Comparison of ENCODE assay signal across 9 cellular contexts in the genomic region with DNA sequence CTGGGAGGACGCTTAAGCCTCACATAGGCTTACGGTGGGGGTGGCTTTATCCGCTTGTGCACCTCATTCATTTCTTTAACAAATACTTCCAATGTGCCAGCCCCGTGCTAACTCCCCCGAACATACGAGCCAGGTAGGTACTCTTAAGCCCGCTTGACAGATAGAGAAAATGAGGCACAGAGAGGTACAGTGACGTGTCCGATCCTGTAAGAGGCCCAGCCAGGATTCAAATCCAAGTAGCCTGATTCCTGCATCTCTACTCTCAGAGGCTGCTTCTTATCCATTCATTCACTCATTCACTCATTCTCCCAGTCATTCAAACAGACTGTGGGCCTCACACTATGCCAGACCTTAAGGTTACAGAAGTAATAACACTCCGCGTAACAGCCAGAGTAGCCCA. TPM values are rescaled to one million over a fixed set of nuclear protein-coding genes. Genes with fewer than 3 reads are reported as not detected.
A peak's percentile ranks its signal among the peaks of the same experiment; 100 is the strongest.
DNase-seq lines count a peak whose midpoint lies in the region; ATAC-seq, FAIRE-seq and TF ChIP-seq lines count a peak whose summit lies in the region.
"Had no signal": no experiment of that assay in that cellular context is flagged by ENCODE, and none has a peak within 500 bp of the region (broad histone marks: within the 10 kb centered on the region; RNA-seq: fewer than 3 reads in every experiment).

No MANE protein-coding gene starts in this region.

- TF ChIP-seq POLR2A in H1 (IDR thresholded peaks at IDR 0.05; ENCODE audit: control extremely low read depth in 1 of 2, low read depth in 2 of 2, low read length in 2 of 2): no peak

- POLR2A ChIA-PET in Caco-2 (lab: Charles Lee) (interaction anchor here (1.4 kb wide), 1 partner anchor 32 kb away, joined by 4 read pairs; a partner anchor contains a TSS), H1 (lab: Charles Lee; ENCODE audit: partially characterized antibody) (no interaction called here)

- TF ChIP-seq EP300 in H1 (IDR thresholded peaks at IDR 0.05; ENCODE audit: borderline replicate concordance in 1 of 2, low read depth in 2 of 2, low read length in 2 of 2): no peak

- peak overlapping the region; percentile 81 for H3K4me3 Mint-ChIP-seq in Caco-2 (ENCODE audit: unreplicated experiment)

- no peaks in the 10 kb centered on the region for H3K4me1 Mint-ChIP-seq in Caco-2 (ENCODE audit: low read depth, unreplicated experiment)

- CTCF ChIA-PET in Caco-2 (lab: Charles Lee): no interaction called here
- CTCF ChIA-PET in H1 (lab: Charles Lee; ENCODE audit: partially characterized antibody): interaction anchor here (1.5 kb wide), 1 partner anchor 152 kb away, joined by 3 read pairs; no protein-coding TSS in a partner anchor

- H3K23me2 ChIP-seq in H1 (ENCODE audit: low read depth, low read length): no peaks in the 10 kb centered on the region; the same call in 1 of the 2 replicates

- no peak overlapping the region for H2BK120ac ChIP-seq in H1 (replicated peaks; ENCODE audit: low read depth, low read length)

- no peak overlapping the region for H2BK20ac ChIP-seq in H1 (ENCODE audit: low read length)

- H3K27ac Mint-ChIP-seq in Caco-2 (ENCODE audit: unreplicated experiment): no peak overlapping the region

- H2BK5ac ChIP-seq in H1 (ENCODE audit: low read depth, low read length): no peak overlapping the region

- DNase-seq in Caco-2 (no peak), NT2/D1 (ENCODE audit: low read depth, low spot score) (no peak), H1 (ENCODE audit: low read depth in 1 of 2, low spot score in 2 of 2) (no peak)
- DNase-seq in activated CD4-positive, alpha-beta T cell treated with anti-CD3 and anti-CD28 coated beads, Interleukin-2, amount 50 U/mL, for 4 hours: no peak

- H3K9me3 ChIP-seq in Caco-2 (no peaks in the 10 kb centered on the region), NT2/D1 (ENCODE audit: insufficient read depth, low read length) (no peaks in the 10 kb centered on the region), H1 (ENCODE audit: insufficient read depth in 2 of 2, low read depth in 1 of 2, low read length in 1 of 2) (no peaks in the 10 kb centered on the region), neutrophil (no peaks in the 10 kb centered on the region)

- H3K36me3 ChIP-seq in Caco-2 (ENCODE audit: control insufficient read depth, insufficient read depth, low read length) (no peaks in the 10 kb centered on the region), NT2/D1 (ENCODE audit: insufficient read depth, insufficient read length, low read length) (no peaks in the 10 kb centered on the region), H1 (ENCODE audit: control insufficient read depth in 2 of 4, insufficient read depth in 4 of 4, low read length in 3 of 4) (no peaks in the 10 kb centered on the region), neutrophil (peaks cover 7% of the 10 kb centered on the region)

- no peaks in the 10 kb centered on the region for H3K4me1 ChIP-seq in Caco-2
- H3K4me1 ChIP-seq in NT2/D1 (ENCODE audit: insufficient read depth, insufficient read length): no peaks in the 10 kb centered on the region
- peaks cover 0 to 3% (median under 1%) of the 10 kb centered on the region in 4 experiments; a peak in 2 of 7 replicates for H3K4me1 ChIP-seq in H1 (replicated peaks in 1 of 4; ENCODE audit: control insufficient read depth in 3 of 4, insufficient read depth in 4 of 4, low read length in 3 of 4)
- peaks cover 26 to 27% of the 10 kb centered on the region in 2 experiments for H3K4me1 ChIP-seq in neutrophil (ENCODE audit: control insufficient read depth in 1 of 2, insufficient read depth in 1 of 2, low read depth in 1 of 2, low read length in 1 of 2)

- no peak overlapping the region for H4K91ac ChIP-seq in H1 (replicated peaks; ENCODE audit: insufficient read length, low read length)

- no peak overlapping the region for H2BK12ac ChIP-seq in H1 (ENCODE audit: low read depth, low read length)

- H3K79me2 ChIP-seq in H1 (ENCODE audit: control insufficient read depth in 1 of 2, insufficient read depth in 2 of 2, low read length in 2 of 2): no peaks in the 10 kb centered on the region

- 64% methylated on average over 11 of the region's 11 CpGs; no CpG with 5 or more reads in 1 of the 2 experiments for WGBS in H1 (ENCODE audit: extremely low coverage in 1 of 2, insufficient coverage in 1 of 2, insufficient read length in 1 of 2, insufficient replicate concordance in 2 of 2, low coverage in 1 of 2, low lambda C conversion rate in 2 of 2, missing lambda C conversion rate in 1 of 2), 2 experiments

- H3K27ac ChIP-seq in H1 (ENCODE audit: low read depth, low read length): no peak overlapping the region
- peak overlapping the region; percentile 80 for H3K27ac ChIP-seq in neutrophil

- no peak overlapping the region for H3K4ac ChIP-seq in H1 (replicated peaks; ENCODE audit: insufficient read length, low read depth, low read length)

- H4K5ac ChIP-seq in H1 (ENCODE audit: insufficient read length, low read depth, low read length): no peak overlapping the region

- H3K9ac ChIP-seq in NT2/D1 (ENCODE audit: insufficient read length, low read depth) (peak overlapping the region; percentile 74), H1 (replicated peaks in 1 of 4; ENCODE audit: extremely low read depth in 1 of 4, low read depth in 3 of 4, low read length in 3 of 4) (0 out of 7 replicates have a peak overlapping the region, but pooled peaks of 1 of the 4 experiments have one; percentile 21)

- peaks cover 6% of the 10 kb centered on the region for H3K9me3 Mint-ChIP-seq in Caco-2 (ENCODE audit: unreplicated experiment)

- TF ChIP-seq CTCF in Caco-2 (IDR thresholded peaks at IDR 0.05; ENCODE audit: insufficient read depth in 1 of 2, low read depth in 1 of 2, low read length in 1 of 2, severe bottlenecking in 1 of 2, unreplicated experiment in 1 of 2) (no peak), H1 (IDR thresholded peaks at IDR 0.05; ENCODE audit: control extremely low read depth in 1 of 3, insufficient read depth in 1 of 3, low read depth in 1 of 3, low read length in 3 of 3) (no peak), neutrophil (IDR thresholded peaks at IDR 0.05) (no peak)

- peak overlapping the region; percentile 65 for H4K8ac ChIP-seq in H1 (ENCODE audit: extremely low read depth, insufficient read depth, low read length)

- H3K4me2 ChIP-seq in H1 (ENCODE audit: insufficient read depth in 1 of 2, low read depth in 2 of 2, low read length in 2 of 2): peak overlapping the region; percentile 83 to 84

- H2BK15ac ChIP-seq in H1 (ENCODE audit: low read length): no peak overlapping the region

- H3K56ac ChIP-seq in H1 (replicated peaks; ENCODE audit: insufficient read length, low read depth, low read length): no peak overlapping the region

- H3K18ac ChIP-seq in H1 (ENCODE audit: extremely low read depth, low read length): no peak overlapping the region

- no peak overlapping the region for H2AK5ac ChIP-seq in H1 (ENCODE audit: low read depth, low read length)

- H3K27me3 ChIP-seq in Caco-2 (replicated peaks; ENCODE audit: control insufficient read depth, insufficient read depth, low read length) (no peaks in the 10 kb centered on the region), NT2/D1 (ENCODE audit: insufficient read depth, insufficient read length) (peaks cover 43% of the 10 kb centered on the region), H1 (replicated peaks in 1 of 4; ENCODE audit: control insufficient read depth in 3 of 4, extremely low read depth in 1 of 4, insufficient read depth in 3 of 4, low read length in 3 of 4) (peaks cover 0 to 15% (median 10%) of the 10 kb centered on the region in 4 experiments; a peak in 6 of 7 replicates), neutrophil (no peaks in the 10 kb centered on the region)

- H2AFZ ChIP-seq in H1 (ENCODE audit: low read length): peak overlapping the region; percentile 96

- no peaks in the 10 kb centered on the region for H3K79me1 ChIP-seq in H1 (ENCODE audit: low read depth, low read length)

- H4K20me1 ChIP-seq in H1 (replicated peaks in 1 of 2; ENCODE audit: control insufficient read depth in 1 of 2, insufficient read depth in 2 of 2, low read length in 2 of 2): no peaks in the 10 kb centered on the region

- peaks cover 6% of the 10 kb centered on the region for H3K36me3 Mint-ChIP-seq in Caco-2 (ENCODE audit: insufficient read depth, unreplicated experiment)

- intact Hi-C loops in Caco-2 (cut with micrococcal nuclease; ENCODE audit: unreplicated experiment): no loop called here

- no peak overlapping the region for H3K23ac ChIP-seq in H1 (ENCODE audit: insufficient read length)

- no peak for FAIRE-seq in H1 (lab: Jason Lieb, UNC)
- FAIRE-seq: islet of Langerhans had no signal

- H3K27me3 Mint-ChIP-seq in Caco-2 (ENCODE audit: insufficient read depth, unreplicated experiment): no peaks in the 10 kb centered on the region

- BruUV-seq in Caco-2 (replicated peaks; lab: Mats Ljungman, UMichigan): TSS peak; percentile 76

- TF ChIP-seq RAD21 in H1 (IDR thresholded peaks at IDR 0.05 in 1 of 2, conservative IDR thresholded peaks at IDR 0.05 in 1 of 2; ENCODE audit: low read depth in 2 of 2, low read length in 2 of 2): no peak

- ATAC-seq in GM21737 (IDR thresholded peaks at IDR 0.05; ENCODE audit: unreplicated experiment) (no peak), GM19035 (IDR thresholded peaks at IDR 0.05; ENCODE audit: unreplicated experiment) (no peak), GM18907 (IDR thresholded peaks at IDR 0.05; ENCODE audit: unreplicated experiment) (no peak)

- H3K14ac ChIP-seq in H1 (ENCODE audit: insufficient read length): no peak overlapping the region

- H3K4me3 ChIP-seq in Caco-2 (ENCODE audit: low read depth, low read length) (peak overlapping the region; percentile 55), NT2/D1 (ENCODE audit: insufficient read length, low read depth) (peak overlapping the region; percentile 45), H1 (ENCODE audit: extremely low read depth in 1 of 4, insufficient read depth in 2 of 4, low read depth in 3 of 4, low read length in 4 of 4) (peak overlapping the region; percentile 39 to 64 (median 52)), neutrophil (ENCODE audit: low read depth in 1 of 2, low read length in 1 of 2) (peak overlapping the region; percentile 64 to 74)

RNA-seq across cellular contexts. Expression of a gene that starts 0.5 kb away (rescaled TPM):
- total RNA-seq in Caco-2 (2022): 18.9 and 22.1 TPM in 2 replicates
- total RNA-seq in H1 (2021; fragmentation: NEBNext Ultra II Directional; extraction: Animal tissue kit (Norgen Biotek cat#: 25700)): 0.73 and 1.1 TPM in 2 replicates
- 3.7 and 4.3 TPM in 2 replicates for polyA plus RNA-seq in H1 (2011; rRNA removed)
- 1.8 TPM for polyA plus RNA-seq in H1 (2011; cell fraction: cytosol; rRNA removed)
- 3.3 TPM for polyA plus RNA-seq in H1 (2011; cell fraction: nucleus; rRNA removed)
- polyA plus RNA-seq in H1 (2012, experiment 1 of 2): 1.1 to 2.0 TPM (median 1.6 TPM) in 4 replicates
- 0.89 TPM for polyA plus RNA-seq in H1 (2012, experiment 2 of 2)
- 0.49 TPM for polyA plus RNA-seq in H1 (2013, experiment 1 of 2)
- polyA plus RNA-seq in H1 (2013, experiment 2 of 2): 0.42 TPM
- polyA minus RNA-seq in H1 (2011; rRNA and poly(A)+ RNA removed): 3.6 and 9.5 TPM in 2 replicates
- 3.4 TPM for polyA minus RNA-seq in H1 (2011; cell fraction: cytosol; rRNA and poly(A)+ RNA removed)
- 2.7 TPM for polyA minus RNA-seq in H1 (2011; cell fraction: nucleus; rRNA and poly(A)+ RNA removed)

RNA-seq across cellular contexts. Expression of a gene that starts 32.0 kb away (rescaled TPM):
- total RNA-seq in Caco-2 (2022): 13.9 and 14.2 TPM in 2 replicates
- total RNA-seq in H1 (2021; fragmentation: NEBNext Ultra II Directional; extraction: Animal tissue kit (Norgen Biotek cat#: 25700)): not detected in 2 replicates
- polyA plus RNA-seq in H1 (2011; rRNA removed): 0.13 and 0.23 TPM in 2 replicates
- 0.10 TPM for polyA plus RNA-seq in H1 (2011; cell fraction: cytosol; rRNA removed)
- 0.06 TPM for polyA plus RNA-seq in H1 (2011; cell fraction: nucleus; rRNA removed)
- 0.26 to 0.72 TPM (median 0.36 TPM) in 3 of 4 replicates, not detected in the other for polyA plus RNA-seq in H1 (2012, experiment 1 of 2)
- polyA plus RNA-seq in H1 (2012, experiment 2 of 2): 0.17 TPM
- not detected for polyA plus RNA-seq in H1 (2013, experiment 1 of 2)
- polyA plus RNA-seq in H1 (2013, experiment 2 of 2): not detected
- not detected in 2 replicates for polyA minus RNA-seq in H1 (2011; rRNA and poly(A)+ RNA removed)
- polyA minus RNA-seq in H1 (2011; cell fraction: cytosol; rRNA and poly(A)+ RNA removed): not detected
- polyA minus RNA-seq in H1 (2011; cell fraction: nucleus; rRNA and poly(A)+ RNA removed): not detected

RNA-seq across cellular contexts. Expression of a gene that starts 39.6 kb away (rescaled TPM):
- total RNA-seq in Caco-2 (2022): 0.25 TPM in 1 of 2 replicates, not detected in the other
- not detected in 2 replicates for total RNA-seq in H1 (2021; fragmentation: NEBNext Ultra II Directional; extraction: Animal tissue kit (Norgen Biotek cat#: 25700))
- polyA plus RNA-seq in H1 (2011; rRNA removed): 0.06 TPM in 1 of 2 replicates, not detected in the other
- polyA plus RNA-seq in H1 (2011; cell fraction: cytosol; rRNA removed): not detected
- polyA plus RNA-seq in H1 (2011; cell fraction: nucleus; rRNA removed): not detected
- 0.06 to 0.20 TPM in 2 of 4 replicates, not detected in the others for polyA plus RNA-seq in H1 (2012, experiment 1 of 2)
- polyA plus RNA-seq in H1 (2012, experiment 2 of 2): not detected
- 0.02 TPM for polyA plus RNA-seq in H1 (2013, experiment 1 of 2)
- polyA plus RNA-seq in H1 (2013, experiment 2 of 2): 0.06 TPM
- polyA minus RNA-seq in H1 (2011; rRNA and poly(A)+ RNA removed): 0.06 and 0.07 TPM in 2 replicates
- polyA minus RNA-seq in H1 (2011; cell fraction: cytosol; rRNA and poly(A)+ RNA removed): not detected
- not detected for polyA minus RNA-seq in H1 (2011; cell fraction: nucleus; rRNA and poly(A)+ RNA removed)

Comparison
In these comparisons a context has a peak if more than half of its experiments do, and no peak if none do; other contexts are left out.
1. RNA of a gene that starts 32.0 kb away (total RNA-seq): 13.9 to 14.2 TPM in Caco-2; not detected in H1; every median in the first group is over 10 times any median in the second.
2. Peak in every context shown above with its lines, with median percentiles within 50 percentile points of each other: H3K4me3 ChIP-seq.